Comparison of ENCODE assay signal across 25 cellular contexts in genomic region chr20:52676282-52676995, GRCh38.
DNase-seq lines count a peak whose midpoint lies in the region; ATAC-seq and TF ChIP-seq lines count a peak whose summit lies in the region.
"Had no signal": no experiment of that assay in that cellular context is flagged by ENCODE, and none has a peak within 500 bp of the region (broad histone marks: within the 10 kb centered on the region; RNA-seq: fewer than 3 reads in every experiment).

No MANE protein-coding gene starts in this region.

- peak; percentile 30 for DNase-seq in NCI-H748 (lab: John Stamatoyannopoulos, UW; ENCODE audit: unreplicated experiment)
- DNase-seq in NCI-H748 treated with DMSO at 0.1 percent for 48 hours (lab: John Stamatoyannopoulos, UW): no peak
- peak; percentile 30 for DNase-seq in NOMO-1 treated with dmso at 0.1 percent for 144 hours (lab: John Stamatoyannopoulos, UW; ENCODE audit: unreplicated experiment)
- peak; percentile 58 for DNase-seq in endodermal cell
- no peak for DNase-seq in smooth muscle cell (lab: John Stamatoyannopoulos, UW; ENCODE audit: unreplicated experiment)
- DNase-seq in GDM1 (lab: John Stamatoyannopoulos, UW): no peak
- DNase-seq in ACHN: no peak
- DNase-seq: activated CD4-positive, alpha-beta T cell treated with anti-CD3 and anti-CD28 coated beads for 36 hours; activated naive CD8-positive, alpha-beta T cell treated with anti-CD3 and anti-CD28 coated beads for 36 hours; activated T-cell treated with anti-CD3 and anti-CD28 coated beads for 4 hours; AML-193; esophagus squamous epithelium; foreskin melanocyte; Kasumi-1; left ventricle myocardium inferior; NCI-H1092; NCI-H2029 treated with DMSO at 0.1 percent for 48 hours; NCI-H446; SIG-M5; T-helper 1 cell had no signal

- H3K27ac Mint-ChIP-seq in endodermal cell: no peak overlapping the region
- H3K27ac Mint-ChIP-seq: activated CD4-positive, alpha-beta T cell treated with anti-CD3 and anti-CD28 coated beads for 36 hours; activated naive CD8-positive, alpha-beta T cell treated with anti-CD3 and anti-CD28 coated beads for 36 hours; stimulated activated naive CD8-positive, alpha-beta T cell treated with anti-CD3 and anti-CD28 coated beads, Interleukin-15, Interleukin-2, amounts not matched to agents 100 ng/mL and 50 ng/mL, for 24 hours had no signal

- no peak overlapping the region for H2AFZ ChIP-seq in smooth muscle cell (ENCODE audit: low read depth)

- H3K27ac ChIP-seq in endodermal cell (ENCODE audit: low read depth, low read length): no peak overlapping the region
- no peak overlapping the region for H3K27ac ChIP-seq in smooth muscle cell (ENCODE audit: low read depth)
- H3K27ac ChIP-seq: ascending aorta, coronary artery, left ventricle myocardium inferior had no signal

- no peaks in the 10 kb centered on the region for H3K36me3 Mint-ChIP-seq in endodermal cell (ENCODE audit: low read depth)
- H3K36me3 Mint-ChIP-seq: activated naive CD8-positive, alpha-beta T cell treated with anti-CD3 and anti-CD28 coated beads for 36 hours had no signal

- H3K4me2 ChIP-seq in smooth muscle cell: peak overlapping the region; percentile 57

- no peak overlapping the region for H3K9ac ChIP-seq in endodermal cell (ENCODE audit: extremely low read depth, low read length, poor library complexity, severe bottlenecking)
- H3K9ac ChIP-seq in smooth muscle cell (ENCODE audit: low read depth): no peak overlapping the region

- H3K4me3 ChIP-seq in endodermal cell (ENCODE audit: low read length): no peak overlapping the region
- H3K4me3 ChIP-seq in smooth muscle cell: no peak overlapping the region
- H3K4me3 ChIP-seq: ascending aorta, coronary artery, esophagus squamous epithelium, left ventricle myocardium inferior had no signal

- in situ Hi-C loops in ACHN (cut with HindIII; ENCODE audit: low pct_ligation_motif_present, low pct_unique_long_range_greater_than_20kb, low sequenced_read_pairs): no loop called here

- peaks cover 16% of the 10 kb centered on the region for H3K4me1 Mint-ChIP-seq in endodermal cell

- peaks cover 25% of the 10 kb centered on the region for H3K27me3 Mint-ChIP-seq in endodermal cell (ENCODE audit: insufficient read depth)

- no peak overlapping the region for H3K4me3 Mint-ChIP-seq in endodermal cell
- H3K4me3 Mint-ChIP-seq: activated CD4-positive, alpha-beta T cell treated with anti-CD3 and anti-CD28 coated beads for 36 hours; activated naive CD8-positive, alpha-beta T cell treated with anti-CD3 and anti-CD28 coated beads for 36 hours; stimulated activated naive CD8-positive, alpha-beta T cell treated with anti-CD3 and anti-CD28 coated beads, Interleukin-15, Interleukin-2, amounts not matched to agents 100 ng/mL and 50 ng/mL, for 24 hours had no signal

- H3K36me3 ChIP-seq in endodermal cell (ENCODE audit: control insufficient read depth, insufficient read depth, low read length): no peaks in the 10 kb centered on the region
- H3K36me3 ChIP-seq in smooth muscle cell (ENCODE audit: low read depth): no peaks in the 10 kb centered on the region
- H3K36me3 ChIP-seq: ascending aorta, esophagus squamous epithelium, left ventricle myocardium inferior had no signal

- no peaks in the 10 kb centered on the region for H3K9me3 ChIP-seq in endodermal cell (ENCODE audit: control insufficient read depth, low read length)
- no peaks in the 10 kb centered on the region for H3K9me3 ChIP-seq in smooth muscle cell (replicated peaks; ENCODE audit: low read depth)
- H3K9me3 ChIP-seq: ascending aorta, esophagus squamous epithelium had no signal

- no peaks in the 10 kb centered on the region for H3F3A ChIP-seq in smooth muscle cell (ENCODE audit: low read depth)

- H3K27me3 ChIP-seq in endodermal cell (ENCODE audit: control insufficient read depth, insufficient read depth, low read length, poor library complexity, severe bottlenecking): peaks cover 2% of the 10 kb centered on the region
- H3K27me3 ChIP-seq in smooth muscle cell (ENCODE audit: low read depth): peaks cover 17% of the 10 kb centered on the region
- H3K27me3 ChIP-seq: ascending aorta had no signal

- no peak for TF ChIP-seq CTCF in endodermal cell (conservative IDR thresholded peaks at IDR 0.05)
- no peak for TF ChIP-seq CTCF in smooth muscle cell (IDR thresholded peaks at IDR 0.05; ENCODE audit: borderline replicate concordance, insufficient read depth, poor library complexity, severe bottlenecking)

- H4K20me1 ChIP-seq in smooth muscle cell (ENCODE audit: low read depth): no peaks in the 10 kb centered on the region

- no peaks in the 10 kb centered on the region for H3K9me3 Mint-ChIP-seq in endodermal cell
- H3K9me3 Mint-ChIP-seq: activated naive CD8-positive, alpha-beta T cell treated with anti-CD3 and anti-CD28 coated beads for 36 hours; stimulated activated naive CD8-positive, alpha-beta T cell treated with anti-CD3 and anti-CD28 coated beads, Interleukin-15, Interleukin-2, amounts not matched to agents 100 ng/mL and 50 ng/mL, for 24 hours had no signal

- H3K4me1 ChIP-seq in endodermal cell (ENCODE audit: control insufficient read depth, insufficient read depth, low read length) (no peaks in the 10 kb centered on the region), smooth muscle cell (ENCODE audit: low read depth) (no peaks in the 10 kb centered on the region)
- H3K4me1 ChIP-seq: ascending aorta, left ventricle myocardium inferior had no signal

- 89 to 96% methylated on average over 5 to 13 of the region's 13 CpGs for WGBS in endodermal cell (ENCODE audit: insufficient coverage in 1 of 2, insufficient read length in 1 of 2), 2 experiments
- WGBS in smooth muscle cell (ENCODE audit: low lambda C conversion rate): 82% methylated on average over 13 of the region's 13 CpGs

- no peak for ATAC-seq in HG03280 (IDR thresholded peaks at IDR 0.05; ENCODE audit: unreplicated experiment)
- ATAC-seq: activated CD4-positive, alpha-beta T cell treated with anti-CD3 and anti-CD28 coated beads for 36 hours; HepG2 had no signal

- no peaks in the 10 kb centered on the region for H3K79me2 ChIP-seq in smooth muscle cell (ENCODE audit: low read depth)

Comparison
In these comparisons a context has a peak if more than half of its experiments do, and no peak if none do; other contexts are left out.
1. DNase-seq: peak in NCI-H748 (single experiment), NOMO-1 treated with dmso at 0.1 percent for 144 hours (single experiment) and endodermal cell (single experiment); none in NCI-H748 treated with DMSO at 0.1 percent for 48 hours (single experiment), smooth muscle cell (single experiment), GDM1 (single experiment) and ACHN (single experiment).